ENCODE assay signal across 26 cellular contexts in the genomic region with DNA sequence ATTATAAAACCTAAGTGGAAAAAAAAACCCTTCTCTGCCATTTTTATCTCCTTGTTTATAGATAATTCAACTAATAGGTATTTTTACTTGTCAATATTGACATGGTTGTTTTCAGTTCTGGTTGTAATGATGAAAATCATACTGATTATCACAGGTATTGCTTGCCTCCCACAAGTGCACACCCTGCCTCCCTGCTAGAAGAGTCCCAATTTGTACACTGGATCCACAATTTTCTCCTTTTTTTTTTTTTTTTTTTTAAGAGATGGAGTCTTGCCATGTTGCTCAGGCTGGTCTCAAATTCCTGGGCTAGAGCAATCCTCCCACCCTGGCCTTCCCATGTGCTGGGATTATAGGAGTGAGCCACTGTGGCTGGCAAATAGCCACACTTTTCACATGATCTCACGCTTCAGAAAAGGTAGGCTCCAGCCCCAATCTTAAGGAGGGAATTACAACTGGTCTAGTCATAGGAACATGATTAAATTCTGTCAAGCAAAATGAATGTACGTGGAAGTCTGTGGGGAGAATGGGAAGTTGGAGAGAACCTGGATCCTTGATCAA. TPM values are rescaled to one million over a fixed set of nuclear protein-coding genes. Genes with fewer than 3 reads are reported as not detected.
A peak's percentile ranks its signal among the peaks of the same experiment; 100 is the strongest.
DNase-seq lines count a peak whose midpoint lies in the region; TF ChIP-seq lines count a peak whose summit lies in the region.
"Had no signal": no experiment of that assay in that cellular context is flagged by ENCODE, and none has a peak within 500 bp of the region (broad histone marks: within the 10 kb centered on the region; RNA-seq: fewer than 3 reads in every experiment).

No MANE protein-coding gene starts in this region.

- TF ChIP-seq CTCF in thyroid gland (IDR thresholded peaks at IDR 0.05) (no peak), transverse colon (IDR thresholded peaks at IDR 0.05) (no peak), endothelial cell (IDR thresholded peaks at IDR 0.05; ENCODE audit: unreplicated experiment) (no peak)

- H3K4me1 ChIP-seq in mesenchymal stem cell (ENCODE audit: control insufficient read depth, insufficient read depth, low read depth, low read length): no peaks in the 10 kb centered on the region
- no peaks in the 10 kb centered on the region for H3K4me1 ChIP-seq in thyroid gland
- H3K4me1 ChIP-seq in transverse colon: no peaks in the 10 kb centered on the region
- H3K4me1 ChIP-seq: left lung, prostate gland, SJCRH30 had no signal

- DNase-seq in NCI-H82 (lab: John Stamatoyannopoulos, UW) (peak; percentile 43), NCI-H82 treated with DMSO at 0.1 percent for 48 hours (lab: John Stamatoyannopoulos, UW; ENCODE audit: unreplicated experiment) (no peak), NCI-H69 (lab: John Stamatoyannopoulos, UW) (peak; percentile 71), mesenchymal stem cell (no peak), thyroid gland (peak; percentile 8 to 20), transverse colon (no peak), endothelial cell (ENCODE audit: low spot score) (no peak)
- no peak for DNase-seq in activated CD4-positive, alpha-beta memory T cell treated with anti-CD3 and anti-CD28 coated beads for 36 hours
- DNase-seq: activated CD4-positive, alpha-beta T cell treated with anti-CD3 and anti-CD28 coated beads, Interleukin-2, amount 50 U/mL, for 1 hour; activated CD8-positive, alpha-beta memory T cell treated with anti-CD3 and anti-CD28 coated beads, Interleukin-2, amount 10 ng/mL, durations not matched to agents 7 days and 5 days; activated T-cell treated with anti-CD3 and anti-CD28 coated beads, Interleukin-2, amount 50 U/mL, for 48 hours; CD8-positive, alpha-beta memory T cell; DMS53; dorsolateral prefrontal cortex; left lung; MV-4-11; NCI-H1930; NCI-H510A treated with DMSO at 0.1 percent for 48 hours had no signal

- no peak overlapping the region for H2BK12ac ChIP-seq in mesenchymal stem cell (ENCODE audit: low read length in 2 of 2)

- no peak overlapping the region for H2BK120ac ChIP-seq in mesenchymal stem cell (ENCODE audit: low read depth, low read length)

- WGBS in mesenchymal stem cell: 91% methylated on average over 1 of the region's 2 CpGs
- 81 to 84% methylated on average over 2 of the region's 2 CpGs for WGBS in thyroid gland, 2 donors
- WGBS in transverse colon (ENCODE audit: low coverage in 1 of 2), 2 donors: 82 to 100% methylated on average over 1 to 2 of the region's 2 CpGs

- no peak overlapping the region for H4K91ac ChIP-seq in mesenchymal stem cell (ENCODE audit: low read length)

- H3K9me3 ChIP-seq in mesenchymal stem cell (ENCODE audit: control insufficient read depth, low read length) (no peaks in the 10 kb centered on the region), thyroid gland (no peaks in the 10 kb centered on the region), transverse colon (no peaks in the 10 kb centered on the region)
- H3K9me3 ChIP-seq: left lung, neutrophil, prostate gland, SJCRH30 had no signal

- H3K9ac ChIP-seq in mesenchymal stem cell (ENCODE audit: low read length): peak overlapping the region; percentile 51

- in situ Hi-C loops in transverse colon (cut with MboI; ENCODE audit: low pct_ligation_motif_present in 1 of 4, low pct_unique_long_range_greater_than_20kb in 1 of 4, low sequenced_read_pairs in 3 of 4): no loop called here

- no peak overlapping the region for H3K27ac Mint-ChIP-seq in activated CD4-positive, alpha-beta memory T cell treated with anti-CD3 and anti-CD28 coated beads for 36 hours
- no peak overlapping the region for H3K27ac Mint-ChIP-seq in endothelial cell (ENCODE audit: unreplicated experiment)
- H3K27ac Mint-ChIP-seq: activated CD8-positive, alpha-beta memory T cell treated with anti-CD3 and anti-CD28 coated beads, Interleukin-2, amount 10 ng/mL, durations not matched to agents 7 days and 5 days; activated naive CD8-positive, alpha-beta T cell treated with anti-CD3 and anti-CD28 coated beads, Interleukin-2, amount 50 U/mL, for 24 hours; B cell; type B pancreatic cell; WTC11 had no signal

- no peak overlapping the region for H3K27ac ChIP-seq in mesenchymal stem cell (ENCODE audit: low read length, poor library complexity, severe bottlenecking)
- H3K27ac ChIP-seq in thyroid gland: peak overlapping the region in 2 of 3 donors; percentile 1 to 45
- no peak overlapping the region for H3K27ac ChIP-seq in transverse colon
- H3K27ac ChIP-seq: dorsolateral prefrontal cortex, left lung, neutrophil, prostate gland, SJCRH30, skin epidermis had no signal

- H3K36me3 ChIP-seq in mesenchymal stem cell (ENCODE audit: control insufficient read depth in 1 of 2, insufficient read depth in 2 of 2, low read depth in 1 of 2, low read length in 2 of 2) (no peaks in the 10 kb centered on the region), thyroid gland (no peaks in the 10 kb centered on the region), transverse colon (no peaks in the 10 kb centered on the region)
- H3K36me3 ChIP-seq: left lung, neutrophil, prostate gland, SJCRH30 had no signal

- H3K36me3 Mint-ChIP-seq in activated CD4-positive, alpha-beta memory T cell treated with anti-CD3 and anti-CD28 coated beads for 36 hours: no peaks in the 10 kb centered on the region
- H3K36me3 Mint-ChIP-seq in endothelial cell (ENCODE audit: low read depth, unreplicated experiment): no peaks in the 10 kb centered on the region
- H3K36me3 Mint-ChIP-seq: activated CD8-positive, alpha-beta memory T cell treated with anti-CD3 and anti-CD28 coated beads, Interleukin-2, amount 10 ng/mL, durations not matched to agents 7 days and 5 days; CD8-positive, alpha-beta memory T cell; type B pancreatic cell; WTC11 had no signal

- CTCF ChIA-PET in activated CD4-positive, alpha-beta memory T cell treated with anti-CD3 and anti-CD28 coated beads for 36 hours (lab: Charles Lee): no interaction called here

- H3K18ac ChIP-seq in mesenchymal stem cell (ENCODE audit: low read depth in 1 of 2, low read length in 2 of 2): no peak overlapping the region

- no peak overlapping the region for H3K4ac ChIP-seq in mesenchymal stem cell (ENCODE audit: low read depth in 1 of 2, low read length in 2 of 2)

- no peak overlapping the region for H3K4me2 ChIP-seq in mesenchymal stem cell (ENCODE audit: low read length, poor library complexity, severe bottlenecking)

- H3K14ac ChIP-seq in mesenchymal stem cell (ENCODE audit: low read length in 2 of 2): no peak overlapping the region

- H3K27me3 Mint-ChIP-seq in activated CD4-positive, alpha-beta memory T cell treated with anti-CD3 and anti-CD28 coated beads for 36 hours: peaks cover 7% of the 10 kb centered on the region
- H3K27me3 Mint-ChIP-seq in endothelial cell (ENCODE audit: unreplicated experiment): peaks cover 1% of the 10 kb centered on the region

- no peaks in the 10 kb centered on the region for H3K9me3 Mint-ChIP-seq in activated CD4-positive, alpha-beta memory T cell treated with anti-CD3 and anti-CD28 coated beads for 36 hours
- H3K9me3 Mint-ChIP-seq in endothelial cell (ENCODE audit: unreplicated experiment): no peaks in the 10 kb centered on the region
- H3K9me3 Mint-ChIP-seq: CD8-positive, alpha-beta memory T cell; type B pancreatic cell; WTC11 had no signal

- TF ChIP-seq POLR2A in thyroid gland (IDR thresholded peaks at IDR 0.05): no peak
- TF ChIP-seq POLR2A in transverse colon (IDR thresholded peaks at IDR 0.05): no peak

- no peaks in the 10 kb centered on the region for H3K4me1 Mint-ChIP-seq in activated CD4-positive, alpha-beta memory T cell treated with anti-CD3 and anti-CD28 coated beads for 36 hours (ENCODE audit: low read depth)
- no peaks in the 10 kb centered on the region for H3K4me1 Mint-ChIP-seq in endothelial cell (ENCODE audit: unreplicated experiment)
- H3K4me1 Mint-ChIP-seq: activated CD8-positive, alpha-beta memory T cell treated with anti-CD3 and anti-CD28 coated beads, Interleukin-2, amount 10 ng/mL, durations not matched to agents 7 days and 5 days; B cell; CD8-positive, alpha-beta memory T cell had no signal

- no peak overlapping the region for H4K8ac ChIP-seq in mesenchymal stem cell (ENCODE audit: low read length)

- H3K4me3 Mint-ChIP-seq in activated CD4-positive, alpha-beta memory T cell treated with anti-CD3 and anti-CD28 coated beads for 36 hours: no peak overlapping the region
- H3K4me3 Mint-ChIP-seq in endothelial cell (ENCODE audit: unreplicated experiment): no peak overlapping the region
- H3K4me3 Mint-ChIP-seq: activated CD8-positive, alpha-beta memory T cell treated with anti-CD3 and anti-CD28 coated beads, Interleukin-2, amount 10 ng/mL, durations not matched to agents 7 days and 5 days; activated naive CD8-positive, alpha-beta T cell treated with anti-CD3 and anti-CD28 coated beads, Interleukin-2, amount 50 U/mL, for 24 hours; B cell; CD8-positive, alpha-beta memory T cell; type B pancreatic cell; WTC11 had no signal

- no peak overlapping the region for H3K23ac ChIP-seq in mesenchymal stem cell (ENCODE audit: low read length in 2 of 2)

- TF ChIP-seq EP300 in transverse colon (IDR thresholded peaks at IDR 0.05; ENCODE audit: low read depth): no peak

- POLR2A ChIA-PET in activated CD4-positive, alpha-beta memory T cell treated with anti-CD3 and anti-CD28 coated beads for 36 hours (lab: Charles Lee): no interaction called here

- intact Hi-C loops in thyroid gland (cut with DNase I) (no loop called here), transverse colon (cut with DNase I; ENCODE audit: low total_unique reads) (no loop called here)
- intact Hi-C loops in activated CD4-positive, alpha-beta memory T cell treated with anti-CD3 and anti-CD28 coated beads for 36 hours (cut with micrococcal nuclease): no loop called here

- H3K27me3 ChIP-seq in mesenchymal stem cell (ENCODE audit: control insufficient read depth in 1 of 2, insufficient read depth in 1 of 2, low read length in 2 of 2): peaks cover 0 to 4% of the 10 kb centered on the region in 2 experiments
- H3K27me3 ChIP-seq in thyroid gland: no peaks in the 10 kb centered on the region
- no peaks in the 10 kb centered on the region for H3K27me3 ChIP-seq in transverse colon
- H3K27me3 ChIP-seq: dorsolateral prefrontal cortex, left lung, SJCRH30 had no signal

- H2AK5ac ChIP-seq in mesenchymal stem cell (ENCODE audit: low read length, severe bottlenecking): no peak overlapping the region

- H2BK15ac ChIP-seq in mesenchymal stem cell (ENCODE audit: low read depth, poor library complexity, severe bottlenecking): no peak overlapping the region

- no peaks in the 10 kb centered on the region for H3K79me1 ChIP-seq in mesenchymal stem cell (replicated peaks; ENCODE audit: low read length, poor library complexity, severe bottlenecking)

- H2BK5ac ChIP-seq in mesenchymal stem cell (ENCODE audit: low read depth, low read length, poor library complexity, severe bottlenecking): no peak overlapping the region

- no peak overlapping the region for H2AFZ ChIP-seq in mesenchymal stem cell (ENCODE audit: low read depth, low read length)

- H3K4me3 ChIP-seq in mesenchymal stem cell (ENCODE audit: insufficient read depth in 1 of 2, low read depth in 1 of 2, low read length in 2 of 2) (no peak overlapping the region), thyroid gland (replicated peaks in 1 of 3) (no peak overlapping the region), transverse colon (no peak overlapping the region)
- H3K4me3 ChIP-seq: dorsolateral prefrontal cortex, left lung, prostate gland, skin epidermis had no signal

RNA-seq across cellular contexts. Expression of a gene that starts 12.3 kb away (rescaled TPM):
- polyA plus RNA-seq in mesenchymal stem cell (2013, experiment 1 of 2): 0.48 TPM
- 0.27 TPM for polyA plus RNA-seq in mesenchymal stem cell (2013, experiment 2 of 2)
- 1 to 10 TPM in 3 of 4 donors, under 1 TPM in 1; 0.50 to 5.5 (median 2.5) TPM for total RNA-seq in thyroid gland
- 1 to 10 TPM; 3.3 to 7.5 (median 4.4) TPM for total RNA-seq in transverse colon
- 1 to 10 TPM; 2.0 to 2.1 TPM for total RNA-seq in activated CD4-positive, alpha-beta memory T cell treated with anti-CD3 and anti-CD28 coated beads for 36 hours
- total RNA-seq in endothelial cell (ENCODE audit: unreplicated experiment): 0.62 TPM

RNA-seq across cellular contexts. Expression of a gene that starts 12.4 kb away (rescaled TPM):
- 8.0 TPM for polyA plus RNA-seq in mesenchymal stem cell (2013, experiment 1 of 2)
- polyA plus RNA-seq in mesenchymal stem cell (2013, experiment 2 of 2): 10.8 TPM
- 10 to 100 TPM; 29.4 to 49.8 (median 32.0) TPM for total RNA-seq in thyroid gland
- total RNA-seq in transverse colon: 10 to 100 TPM; 15.7 to 29.5 (median 20.8) TPM
- total RNA-seq in activated CD4-positive, alpha-beta memory T cell treated with anti-CD3 and anti-CD28 coated beads for 36 hours: 10 to 100 TPM; 23.9 to 24.6 TPM
- 24.8 TPM for total RNA-seq in endothelial cell (ENCODE audit: unreplicated experiment)

RNA-seq across cellular contexts. Expression of a gene that starts 14.8 kb away (rescaled TPM):
- 19.9 TPM for polyA plus RNA-seq in mesenchymal stem cell (2013, experiment 1 of 2)
- polyA plus RNA-seq in mesenchymal stem cell (2013, experiment 2 of 2): 19.4 TPM
- total RNA-seq in thyroid gland: 10 to 100 TPM; 39.4 to 74.3 (median 60.0) TPM
- 10 to 100 TPM; 21.3 to 49.9 (median 25.3) TPM for total RNA-seq in transverse colon
- 10 to 100 TPM; 75.5 to 77.9 TPM for total RNA-seq in activated CD4-positive, alpha-beta memory T cell treated with anti-CD3 and anti-CD28 coated beads for 36 hours
- total RNA-seq in endothelial cell (ENCODE audit: unreplicated experiment): 33.6 TPM

RNA-seq across cellular contexts. Expression of a gene that starts 37.1 kb away (rescaled TPM):
- polyA plus RNA-seq in mesenchymal stem cell (2013, experiment 1 of 2): 38.5 TPM
- 41.4 TPM for polyA plus RNA-seq in mesenchymal stem cell (2013, experiment 2 of 2)
- total RNA-seq in thyroid gland (10 to 100 TPM; 19.8 to 32.1 (median 29.3) TPM), transverse colon (10 to 100 TPM; 20.5 to 45.2 (median 40.5) TPM), endothelial cell (ENCODE audit: unreplicated experiment) (34.2 TPM)
- 10 to 100 TPM; 15.1 to 15.4 TPM for total RNA-seq in activated CD4-positive, alpha-beta memory T cell treated with anti-CD3 and anti-CD28 coated beads for 36 hours

RNA-seq across cellular contexts. Expression of a gene that starts 37.2 kb away (rescaled TPM):
- 7.1 TPM for polyA plus RNA-seq in mesenchymal stem cell (2013, experiment 1 of 2)
- polyA plus RNA-seq in mesenchymal stem cell (2013, experiment 2 of 2): 7.3 TPM
- 10 to 100 TPM; 48.9 to 74.6 (median 51.8) TPM for total RNA-seq in thyroid gland
- 10 to 100 TPM; 44.9 to 75.0 (median 57.0) TPM for total RNA-seq in transverse colon
- total RNA-seq in activated CD4-positive, alpha-beta memory T cell treated with anti-CD3 and anti-CD28 coated beads for 36 hours: 10 to 100 TPM; 39.7 to 41.6 TPM
- 59.0 TPM for total RNA-seq in endothelial cell (ENCODE audit: unreplicated experiment)

Comparison
In these comparisons a context has a peak if more than half of its experiments do, and no peak if none do; other contexts are left out.
1. DNase-seq: peak in NCI-H82 (single experiment), NCI-H69 (single experiment) and thyroid gland (2 of 2); none in NCI-H82 treated with DMSO at 0.1 percent for 48 hours (single experiment), mesenchymal stem cell (single experiment), transverse colon (single experiment), activated CD4-positive, alpha-beta memory T cell treated with anti-CD3 and anti-CD28 coated beads for 36 hours (single experiment) and endothelial cell (single experiment).
2. H3K27ac ChIP-seq: peak in thyroid gland (2 of 3); none in mesenchymal stem cell (single experiment) and transverse colon (0 of 4).